Comparison of ENCODE assay signal across 1 cellular context in genomic region chr14:23366163-23366921, GRCh38.
TF ChIP-seq lines count a peak whose summit lies in the region.

No MANE protein-coding gene starts in this region.

TF ChIP-seq in K562, 482 proteins besides CTCF, POLR2A, EP300 and RAD21:
- no peak for TF ChIP-seq NFE2L1 (tag; IDR thresholded peaks at IDR 0.05; ENCODE audit: borderline replicate concordance, low read depth)
- TF ChIP-seq MXD1 (CRISPR knock-in tag; IDR thresholded peaks at IDR 0.05; ENCODE audit: borderline replicate concordance, poor library complexity, severe bottlenecking), result no peak
- TF ChIP-seq ATF1 (CRISPR knock-in tag; IDR thresholded peaks at IDR 0.05), result no peak
- no peak for TF ChIP-seq ATF1 (tag; IDR thresholded peaks at IDR 0.05)
- no peak for TF ChIP-seq IRF2 (CRISPR knock-in tag; IDR thresholded peaks at IDR 0.05)
- no peak for TF ChIP-seq E2F8 (IDR thresholded peaks at IDR 0.05; ENCODE audit: low read depth, partially characterized antibody)
- TF ChIP-seq E4F1 (CRISPR knock-in tag; IDR thresholded peaks at IDR 0.05; ENCODE audit: borderline replicate concordance), result no peak
- no peak for TF ChIP-seq MXI1 (IDR thresholded peaks at IDR 0.05; ENCODE audit: low read depth, low read length)
- no peak for TF ChIP-seq BACH1 (tag; IDR thresholded peaks at IDR 0.05)
- no peak for TF ChIP-seq ZSCAN32 (CRISPR knock-in tag; IDR thresholded peaks at IDR 0.05)
- no peak for TF ChIP-seq HMBOX1 (IDR thresholded peaks at IDR 0.05)
- TF ChIP-seq RBM15 (IDR thresholded peaks at IDR 0.05; ENCODE audit: insufficient read depth, low read length), result no peak
